29 cellular contexts compared by ENCODE assay signal in the genomic region with DNA sequence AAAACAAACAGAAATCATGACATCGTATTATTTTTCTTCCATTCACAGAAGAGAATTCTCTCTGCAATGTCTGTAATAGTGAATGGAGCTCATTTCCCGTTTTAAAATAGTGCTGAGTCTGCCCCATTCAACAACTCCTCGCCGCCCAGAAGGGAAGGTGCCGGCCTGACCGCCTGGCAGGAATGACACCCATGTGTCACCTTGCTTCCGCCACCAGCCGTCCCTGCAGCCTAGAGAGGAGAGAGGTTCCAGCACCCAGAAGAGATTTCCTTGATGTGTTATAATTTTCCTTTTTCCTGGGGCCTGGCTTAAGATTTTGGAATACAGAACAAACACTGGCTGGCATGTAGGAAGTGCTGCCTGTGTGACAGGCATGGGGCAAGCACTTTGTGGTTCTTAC.
"Had no signal": no experiment of that assay in that cellular context is flagged by ENCODE, and none has a peak within 500 bp of the region (broad histone marks: within the 10 kb centered on the region; RNA-seq: fewer than 3 reads in every experiment).

No MANE protein-coding gene starts in this region.

- H3K9me3 ChIP-seq: ovary, psoas muscle, right lobe of liver, spleen, stomach, thoracic aorta, thyroid gland, tibial nerve, upper lobe of left lung, uterus had no signal

- H3K4me1 ChIP-seq: parathyroid adenoma, psoas muscle, right lobe of liver, upper lobe of left lung, uterus had no signal

- H3K27ac ChIP-seq: ovary, parathyroid adenoma, psoas muscle, right lobe of liver, skin epidermis, spleen, stomach, thoracic aorta, thyroid gland, tibial nerve, upper lobe of left lung, uterus had no signal

- H3K4me3 Mint-ChIP-seq: naive B cell; naive thymus-derived CD8-positive, alpha-beta T cell; nephron progenitor cell; neural crest cell; stimulated activated naive B cell treated with anti-CD40 and anti-IgM and Interleukin-4, amounts not matched to agents 10 μg/mL and 1 μg/mL and 100 μg/mL, for 72 hours; stimulated activated naive CD8-positive, alpha-beta T cell treated with anti-CD3 and anti-CD28 coated beads, Interleukin-15, Interleukin-2, amounts not matched to agents 100 ng/mL and 50 ng/mL, for 24 hours had no signal

- H3K27me3 ChIP-seq: ovary, right lobe of liver, thyroid gland, upper lobe of left lung, uterus had no signal

- H3K27ac Mint-ChIP-seq: naive B cell; nephron progenitor cell; progenitor cell of endocrine pancreas; stimulated activated naive B cell treated with anti-CD40 and anti-IgM and Interleukin-4, amounts not matched to agents 10 μg/mL and 1 μg/mL and 100 μg/mL, for 72 hours; stimulated activated naive CD8-positive, alpha-beta T cell treated with anti-CD3 and anti-CD28 coated beads, Interleukin-15, Interleukin-2, amounts not matched to agents 100 ng/mL and 50 ng/mL, for 24 hours had no signal

- H3K4me3 ChIP-seq: ovary, psoas muscle, right lobe of liver, skin epidermis, smooth muscle cell, spleen, stomach, thoracic aorta, thyroid gland, tibial nerve, upper lobe of left lung, uterus had no signal

- H3K9ac ChIP-seq: parathyroid adenoma had no signal

- H3K36me3 ChIP-seq: ovary, right lobe of liver, stomach, thoracic aorta, thyroid gland, tibial nerve, uterus had no signal

- H3K36me3 Mint-ChIP-seq: naive B cell; naive thymus-derived CD8-positive, alpha-beta T cell; stimulated activated naive B cell treated with anti-CD40 and anti-IgM and Interleukin-4, amounts not matched to agents 10 μg/mL and 1 μg/mL and 100 μg/mL, for 72 hours had no signal

- H3K4me2 ChIP-seq: smooth muscle cell had no signal

- H3K4me1 Mint-ChIP-seq: naive B cell; stimulated activated naive B cell treated with anti-CD40 and anti-IgM and Interleukin-4, amounts not matched to agents 10 μg/mL and 1 μg/mL and 100 μg/mL, for 72 hours had no signal

- ATAC-seq: naive thymus-derived CD8-positive, alpha-beta T cell; psoas muscle; right cardiac atrium; right lobe of liver; stimulated activated naive B cell treated with anti-CD40 and anti-IgM and Interleukin-4, amounts not matched to agents 10 μg/mL and 1 μg/mL and 100 μg/mL, for 72 hours had no signal

- H3K9me3 Mint-ChIP-seq: naive B cell; naive thymus-derived CD8-positive, alpha-beta T cell; nephron progenitor cell; neural crest cell; stimulated activated naive B cell treated with anti-CD40 and anti-IgM and Interleukin-4, amounts not matched to agents 10 μg/mL and 1 μg/mL and 100 μg/mL, for 72 hours; stimulated activated naive CD8-positive, alpha-beta T cell treated with anti-CD3 and anti-CD28 coated beads, Interleukin-15, Interleukin-2, amounts not matched to agents 100 ng/mL and 50 ng/mL, for 24 hours had no signal

- H3K79me2 ChIP-seq: parathyroid adenoma had no signal

- H3K27me3 Mint-ChIP-seq: progenitor cell of endocrine pancreas had no signal

- H2AFZ ChIP-seq: parathyroid adenoma had no signal

- DNase-seq: naive B cell; nephron progenitor cell; occipital lobe; ovary; psoas muscle; right cardiac atrium; right lobe of liver; spleen; stimulated activated CD4-positive, alpha-beta T cell treated with anti-CD3 and anti-CD28 coated beads, Interleukin-12 subunit alpha, Interleukin-12 subunit beta, amount 100 ng/mL, for 4 hours; stimulated activated CD4-positive, alpha-beta T cell treated with anti-CD3 and anti-CD28 coated beads, Interleukin-1b, Interleukin-23, amount 100 ng/mL, for 48 hours; stimulated activated CD4-positive, alpha-beta T cell treated with anti-CD3 and anti-CD28 coated beads, Interleukin-4, amount 100 ng/mL, for 1 hour; stimulated activated CD4-positive, alpha-beta T cell treated with anti-CD3 and anti-CD28 coated beads, Interleukin-4, amount 100 ng/mL, for 4 hours; stimulated activated CD8-positive, alpha-beta memory T cell treated with anti-CD3 and anti-CD28 coated beads, Interleukin-4, amount 100 ng/mL, for 48 hours; stimulated activated naive B cell treated with anti-CD40 and anti-IgM and Interleukin-4, amounts not matched to agents 10 μg/mL and 1 μg/mL and 100 μg/mL, for 72 hours; stimulated activated naive CD4-positive, alpha-beta T cell treated with Interleukin-2 at 50 U/mL for 16 hours; stomach; thyroid gland; trophoblast cell; upper lobe of left lung; uterus had no signal
